In genomic region chr10:103841519-103841918, GRCh38 we compare ENCODE assay signal across 18 cellular contexts. TPM values are rescaled to one million over a fixed set of nuclear protein-coding genes. Genes with fewer than 3 reads are reported as not detected.
DNase-seq lines count a peak whose midpoint lies in the region; ATAC-seq, FAIRE-seq and TF ChIP-seq lines count a peak whose summit lies in the region.
"Had no signal": no experiment of that assay in that cellular context is flagged by ENCODE, and none has a peak within 500 bp of the region (broad histone marks: within the 10 kb centered on the region; RNA-seq: fewer than 3 reads in every experiment).

No MANE protein-coding gene starts in this region.

- H3K9me3 Mint-ChIP-seq in astrocyte (ENCODE audit: unreplicated experiment), result no peaks in the 10 kb centered on the region

- H3K27me3 ChIP-seq in astrocyte (ENCODE audit: insufficient read depth, low read length), result no peaks in the 10 kb centered on the region
- H3K27me3 ChIP-seq in mucosa of rectum (ENCODE audit: control insufficient read depth in 2 of 2, insufficient read depth in 2 of 2, low read length in 2 of 2), result no peaks in the 10 kb centered on the region
- H3K27me3 ChIP-seq in psoas muscle (ENCODE audit: insufficient read depth in 3 of 3, low read length in 2 of 3), result no peaks in the 10 kb centered on the region
- H3K27me3 ChIP-seq in ovary, result no peaks in the 10 kb centered on the region
- H3K27me3 ChIP-seq: SJSA1 had no signal

- no peak for FAIRE-seq in GM12891 (lab: Jason Lieb, UNC)
- FAIRE-seq in astrocyte (lab: Jason Lieb, UNC), result no peak
- FAIRE-seq: A549 had no signal

- DNase-seq in GM12891 (ENCODE audit: insufficient read length, low spot score) (no peak), astrocyte (ENCODE audit: low read depth) (no peak), psoas muscle (no peak), NCI-H2171 treated with DMSO at 0.1 percent for 48 hours (lab: John Stamatoyannopoulos, UW) (no peak), ovary (no peak)
- DNase-seq: DMS79, GM23248, HCEC 1CT, KBM-7, NCI-H1417, NCI-H1930, NCI-H526, PC-9 had no signal

- no peak for TF ChIP-seq POLR2A in GM12891 (IDR thresholded peaks at IDR 0.05; ENCODE audit: low read depth, low read length)
- TF ChIP-seq POLR2A in ovary (IDR thresholded peaks at IDR 0.05), result no peak

- intact Hi-C loops in psoas muscle (cut with DNase I), result loop anchor here in 1 of 2 donors (5.0 kb wide), 1 partner anchor 84 kb away; no protein-coding TSS in a partner anchor
- intact Hi-C loops in ovary (cut with DNase I), result no loop called here

- H3K36me3 ChIP-seq in astrocyte (ENCODE audit: insufficient read depth, low read length), result no peaks in the 10 kb centered on the region
- H3K36me3 ChIP-seq in mucosa of rectum (ENCODE audit: control insufficient read depth in 2 of 2, insufficient read depth in 2 of 2, low read length in 2 of 2), result no peaks in the 10 kb centered on the region
- no peaks in the 10 kb centered on the region for H3K36me3 ChIP-seq in psoas muscle (ENCODE audit: insufficient read depth in 1 of 2, low read depth in 1 of 2)
- H3K36me3 ChIP-seq in ovary, result no peaks in the 10 kb centered on the region
- H3K36me3 ChIP-seq: SJSA1 had no signal

- ATAC-seq in psoas muscle, result no peak
- ATAC-seq in GM19328 (IDR thresholded peaks at IDR 0.05; ENCODE audit: unreplicated experiment), result no peak
- ATAC-seq in GM18907 (IDR thresholded peaks at IDR 0.05; ENCODE audit: unreplicated experiment), result no peak
- ATAC-seq: A549 had no signal

- H3K4me3 ChIP-seq in astrocyte (ENCODE audit: insufficient read depth, low read depth, low read length) (no peak overlapping the region), mucosa of rectum (ENCODE audit: low read length in 2 of 2) (no peak overlapping the region), psoas muscle (no peak overlapping the region), ovary (no peak overlapping the region)
- H3K4me3 ChIP-seq: A549, GM23248, PC-9, SJSA1 had no signal

- TF ChIP-seq EP300 in ovary (IDR thresholded peaks at IDR 0.05), result no peak

- H3K79me2 ChIP-seq in astrocyte (ENCODE audit: insufficient read depth, low read length), result peaks cover 27% of the 10 kb centered on the region

- H4K20me1 ChIP-seq in astrocyte (ENCODE audit: insufficient read depth, low read length), result peaks cover 36% of the 10 kb centered on the region

- H3K27ac ChIP-seq in astrocyte (ENCODE audit: low read depth, low read length), result no peak overlapping the region
- peak overlapping the region; percentile 14 to 16 for H3K27ac ChIP-seq in mucosa of rectum (ENCODE audit: low read depth in 2 of 2, low read length in 2 of 2)
- H3K27ac ChIP-seq in psoas muscle, result peak overlapping the region; percentile 83
- no peak overlapping the region for H3K27ac ChIP-seq in ovary
- H3K27ac ChIP-seq: A549, GM23248, PC-9, SJSA1 had no signal

- no peak for TF ChIP-seq CTCF in astrocyte (IDR thresholded peaks at IDR 0.05; ENCODE audit: insufficient read depth, low read depth, low read length)
- no peak for TF ChIP-seq CTCF in psoas muscle (IDR thresholded peaks at IDR 0.05)
- no peak for TF ChIP-seq CTCF in ovary (IDR thresholded peaks at IDR 0.05)

- peaks cover 9% of the 10 kb centered on the region for H3K4me1 Mint-ChIP-seq in astrocyte (ENCODE audit: low read depth, unreplicated experiment)

- no peak overlapping the region for H3K9ac ChIP-seq in astrocyte (ENCODE audit: low read length)
- no peak overlapping the region for H3K9ac ChIP-seq in mucosa of rectum (ENCODE audit: low read depth in 1 of 2, low read length in 2 of 2)
- H3K9ac ChIP-seq: GM23248 had no signal

- H3K9me3 ChIP-seq in astrocyte (ENCODE audit: insufficient read depth, low read depth, low read length) (no peaks in the 10 kb centered on the region), mucosa of rectum (ENCODE audit: control insufficient read depth in 2 of 2, low read length in 2 of 2) (no peaks in the 10 kb centered on the region), psoas muscle (no peaks in the 10 kb centered on the region), ovary (no peaks in the 10 kb centered on the region)
- H3K9me3 ChIP-seq: A549, SJSA1 had no signal

- H3K36me3 Mint-ChIP-seq in astrocyte (ENCODE audit: low read depth, unreplicated experiment), result peaks cover 4% of the 10 kb centered on the region

- no peak overlapping the region for H3K27ac Mint-ChIP-seq in astrocyte (ENCODE audit: unreplicated experiment)

- peak overlapping the region; percentile 54 for H3K4me3 Mint-ChIP-seq in astrocyte (ENCODE audit: unreplicated experiment)

- WGBS in psoas muscle, 3 donors, result 75 to 82% (median 77%) methylated on average over 7 of the region's 7 CpGs
- WGBS in ovary, 3 donors, result 82 to 92% (median 86%) methylated on average over 7 of the region's 7 CpGs

- no peak overlapping the region for H3K4me2 ChIP-seq in astrocyte (ENCODE audit: low read length)
- H3K4me2 ChIP-seq: A549, PC-9 had no signal

- no peak overlapping the region for H2AFZ ChIP-seq in astrocyte (ENCODE audit: low read depth, low read length)
- H2AFZ ChIP-seq: GM23248, PC-9 had no signal

- H3K27me3 Mint-ChIP-seq in astrocyte (ENCODE audit: low read depth, unreplicated experiment), result no peaks in the 10 kb centered on the region

- H3K4me1 ChIP-seq in astrocyte (ENCODE audit: insufficient read depth, low read length) (peaks cover 12% of the 10 kb centered on the region), mucosa of rectum (ENCODE audit: control insufficient read depth in 2 of 2, insufficient read depth in 2 of 2, low read length in 2 of 2) (peaks cover 51 to 85% of the 10 kb centered on the region in 2 donors), psoas muscle (peaks cover 84% of the 10 kb centered on the region), ovary (ENCODE audit: insufficient read depth) (peaks cover 9% of the 10 kb centered on the region)
- H3K4me1 ChIP-seq: SJSA1 had no signal

TF ChIP-seq in GM12891, 5 proteins besides CTCF, POLR2A, EP300 and RAD21:
- peak; percentile 42 for TF ChIP-seq SPI1 (IDR thresholded peaks at IDR 0.05; ENCODE audit: low read depth, low read length)
- no peak for TF ChIP-seq PAX5 (IDR thresholded peaks at IDR 0.05; ENCODE audit: insufficient read depth, low read length, severe bottlenecking)

RNA-seq across cellular contexts. Expression of gene SH3PXD2A, which starts 13.9 kb away (rescaled TPM):
- 3.3 TPM for polyA plus RNA-seq in GM12891 (2012; ENCODE audit: low read depth, missing spikeins)
- total RNA-seq in astrocyte, result 17.3 and 25.8 TPM in 2 replicates
- 10 to 100 TPM; 10.6 to 57.7 (median 31.4) TPM for total RNA-seq in psoas muscle
- 1 to 10 TPM; 3.0 to 5.9 (median 4.1) TPM for polyA plus RNA-seq in psoas muscle
- 10 to 100 TPM; 15.3 to 82.9 (median 58.8) TPM for total RNA-seq in ovary
- polyA plus RNA-seq in ovary, result 10 to 100 TPM; 29.3 to 37.4 TPM

Comparison
In these comparisons a context has a peak if more than half of its experiments do, and no peak if none do; other contexts are left out.
1. H3K27ac ChIP-seq: peak in mucosa of rectum (2 of 2) and psoas muscle (single experiment); none in astrocyte (single experiment) and ovary (0 of 2).